ENCODE assay signal across 10 cellular contexts in the genomic region with DNA sequence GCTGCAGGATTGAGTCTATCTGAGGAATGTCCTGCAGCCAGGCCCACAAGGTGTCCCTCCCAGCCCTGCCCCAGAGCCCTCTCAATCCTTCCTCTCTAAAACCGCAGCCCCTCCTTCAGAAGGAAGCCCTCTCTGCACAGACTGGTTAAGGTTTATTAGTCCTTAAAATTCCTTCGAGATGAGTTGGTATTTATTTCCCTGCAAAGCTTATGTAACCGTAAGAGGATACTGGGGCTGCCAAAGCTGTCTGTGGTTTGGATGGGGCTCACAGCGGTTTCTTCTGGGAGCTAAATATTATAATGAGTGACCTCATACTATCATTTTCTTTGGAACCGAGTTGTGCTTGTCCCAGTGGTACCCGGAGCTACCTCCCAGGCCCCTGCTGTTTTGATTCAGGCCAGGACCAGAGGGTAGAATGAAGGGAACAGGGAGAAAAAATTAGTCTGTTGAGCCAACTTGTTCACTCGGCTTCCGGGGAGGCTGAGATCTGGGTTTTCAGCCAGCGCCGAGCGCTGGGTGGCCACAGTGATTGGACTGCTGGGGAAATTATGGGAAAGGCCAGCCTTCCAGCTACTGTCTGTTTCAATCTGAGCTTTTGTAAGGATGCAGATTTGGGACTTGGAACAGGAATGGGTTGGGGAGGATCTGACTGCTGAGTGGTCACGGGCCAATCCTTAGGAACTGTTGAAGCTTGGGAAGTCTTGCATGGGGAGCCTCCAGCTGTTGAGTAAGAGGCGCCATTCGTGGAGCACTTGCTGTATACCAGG.
DNase-seq lines count a peak whose midpoint lies in the region; ATAC-seq and TF ChIP-seq lines count a peak whose summit lies in the region.
"Had no signal": no experiment of that assay in that cellular context is flagged by ENCODE, and none has a peak within 500 bp of the region (broad histone marks: within the 10 kb centered on the region; RNA-seq: fewer than 3 reads in every experiment).

No MANE protein-coding gene starts in this region.

- CTCF ChIA-PET in HCT116 (lab: Charles Lee) = no interaction called here

- DNase-seq in HCT116 (ENCODE audit: low read depth, low spot score) = peak; percentile 66
- DNase-seq in amniotic epithelial cell (ENCODE audit: low read depth) = peak; percentile 96
- DNase-seq in iris pigment epithelial cell (ENCODE audit: low read depth) = peak; percentile 98
- DNase-seq in COR-L47 (lab: John Stamatoyannopoulos, UW) = no peak
- DNase-seq in activated CD4-positive, alpha-beta T cell treated with anti-CD3 and anti-CD28 coated beads, Interleukin-2, amount 50 U/mL, for 48 hours = no peak
- DNase-seq in KG1 (lab: John Stamatoyannopoulos, UW) = no peak
- DNase-seq: OCI-M1 had no signal

- BruUV-seq in HCT116 (replicated peaks; lab: Mats Ljungman, UMichigan) = no TSS peak

- POLR2A ChIA-PET in HCT116 (lab: Charles Lee) = no interaction called here

- ATAC-seq in HCT116 (peak; percentile 93), GM21737 (IDR thresholded peaks at IDR 0.05; ENCODE audit: unreplicated experiment) (no peak)

- no peaks in the 10 kb centered on the region for H3K79me2 ChIP-seq in HCT116 (ENCODE audit: insufficient read depth, low read length)

- H3K4me2 ChIP-seq in HCT116 (ENCODE audit: low read length) = peak overlapping the region; percentile 53

- H3K27ac ChIP-seq in HCT116 (ENCODE audit: low read depth, low read length) (no peak overlapping the region), stomach smooth muscle (ENCODE audit: low read length) (peak overlapping the region; percentile 24)
- H3K27ac ChIP-seq: cardiac muscle cell had no signal

- intact Hi-C loops in HCT116 (cut with micrococcal nuclease) = no loop called here

- H3K36me3 ChIP-seq in HCT116 (ENCODE audit: control insufficient read depth in 1 of 2, insufficient read depth in 2 of 2, low read length in 2 of 2) (no peaks in the 10 kb centered on the region), stomach smooth muscle (ENCODE audit: control insufficient read depth in 2 of 2, insufficient read depth in 2 of 2, low read length in 2 of 2) (no peaks in the 10 kb centered on the region)
- H3K36me3 ChIP-seq: cardiac muscle cell had no signal

- H3K9ac ChIP-seq in HCT116 (ENCODE audit: low read length) (no peak overlapping the region), stomach smooth muscle (ENCODE audit: low read length in 2 of 2) (no peak overlapping the region)

- TF ChIP-seq POLR2A in HCT116 (IDR thresholded peaks at IDR 0.05; ENCODE audit: borderline replicate concordance, extremely low read depth, insufficient read depth, insufficient read length) = no peak

- no peaks in the 10 kb centered on the region for H3K9me2 ChIP-seq in HCT116 (ENCODE audit: insufficient read depth)

- H3K9me3 ChIP-seq in HCT116 (ENCODE audit: control insufficient read depth in 1 of 2, insufficient read depth in 1 of 2, low read depth in 1 of 2, low read length in 2 of 2) (no peaks in the 10 kb centered on the region), stomach smooth muscle (ENCODE audit: control insufficient read depth in 2 of 2, low read length in 2 of 2) (no peaks in the 10 kb centered on the region)

- no peak for TF ChIP-seq CTCF in HCT116 (IDR thresholded peaks at IDR 0.05 in 2 of 3, conservative IDR thresholded peaks at IDR 0.05 in 1 of 3; ENCODE audit: borderline replicate concordance in 1 of 3, insufficient read depth in 1 of 3, low read depth in 2 of 3, low read length in 2 of 3)

- RAD21 ChIA-PET in HCT116 (lab: Charles Lee; ENCODE audit: low non-redundant PET in 1 of 2, low total read pairs in 2 of 2, uncharacterized antibody in 2 of 2, unreplicated experiment in 2 of 2) = no interaction called here

- H4K20me1 ChIP-seq in HCT116 (ENCODE audit: insufficient read depth) = no peaks in the 10 kb centered on the region

- TF ChIP-seq RAD21 in HCT116 (IDR thresholded peaks at IDR 0.05; ENCODE audit: low read depth) = peak; percentile 43; the same call in 1 of the 2 replicates

- H3K4me3 ChIP-seq in HCT116 (replicated peaks in 1 of 2; ENCODE audit: low read depth in 1 of 2, low read length in 2 of 2) = 0 out of 4 replicates have a peak overlapping the region, but pooled peaks of 1 of the 2 experiments have one; percentile 15
- peak overlapping the region; percentile 21 to 54 for H3K4me3 ChIP-seq in stomach smooth muscle (ENCODE audit: low read length in 2 of 2)
- H3K4me3 ChIP-seq: cardiac muscle cell had no signal

- H3K27me3 ChIP-seq in HCT116 (ENCODE audit: insufficient read depth, low read length) (no peaks in the 10 kb centered on the region), stomach smooth muscle (ENCODE audit: control insufficient read depth in 1 of 2, insufficient read depth in 2 of 2, low read length in 2 of 2) (no peaks in the 10 kb centered on the region)
- H3K27me3 ChIP-seq: cardiac muscle cell had no signal

- no peak overlapping the region for H2AFZ ChIP-seq in HCT116 (ENCODE audit: low read depth, low read length, poor library complexity, severe bottlenecking)

- H3K4me1 ChIP-seq in HCT116 (ENCODE audit: control insufficient read depth in 1 of 2, insufficient read depth in 2 of 2, low read length in 2 of 2) (peaks cover 15 to 24% of the 10 kb centered on the region in 2 experiments), stomach smooth muscle (ENCODE audit: control insufficient read depth, insufficient read depth, low read length) (peaks cover 14% of the 10 kb centered on the region)

TF ChIP-seq in HCT116, 20 proteins besides CTCF, POLR2A, EP300 and RAD21:
- TF ChIP-seq SP1 (IDR thresholded peaks at IDR 0.05; ENCODE audit: low read depth) (peak; percentile 55; the same call in 1 of the 2 replicates), EZH2phosphoT487 (IDR thresholded peaks at IDR 0.05; ENCODE audit: borderline replicate concordance) (no peak), JUND (IDR thresholded peaks at IDR 0.05) (peak; percentile 75), YY1 (IDR thresholded peaks at IDR 0.05; ENCODE audit: extremely low read depth, insufficient replicate concordance, low read depth, low read length) (no peak), CBX3 (IDR thresholded peaks at IDR 0.05; ENCODE audit: low read depth) (peak; percentile 73), TCF7L2 (IDR thresholded peaks at IDR 0.05; ENCODE audit: borderline replicate concordance, extremely low read depth, insufficient read depth, insufficient read length) (peak; percentile 35), ZNF274 (IDR thresholded peaks at IDR 0.05; ENCODE audit: low read depth, low read length) (no peak), POLR2AphosphoS5 (IDR thresholded peaks at IDR 0.05; ENCODE audit: low read depth, low read length) (peak; percentile 44; the same call in 1 of the 2 replicates), SRF (IDR thresholded peaks at IDR 0.05; ENCODE audit: low read depth) (0 out of 2 replicates have a peak, but pooled peaks have one; percentile 21), CEBPB (IDR thresholded peaks at IDR 0.05; ENCODE audit: low read depth) (peak; percentile 75), FOSL1 (IDR thresholded peaks at IDR 0.05; ENCODE audit: low read depth) (peak; percentile 77)
- TF ChIP-seq, protein P1, sequence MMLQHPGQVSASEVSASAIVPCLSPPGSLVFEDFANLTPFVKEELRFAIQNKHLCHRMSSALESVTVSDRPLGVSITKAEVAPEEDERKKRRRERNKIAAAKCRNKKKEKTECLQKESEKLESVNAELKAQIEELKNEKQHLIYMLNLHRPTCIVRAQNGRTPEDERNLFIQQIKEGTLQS (IDR thresholded peaks at IDR 0.05) = no peak
- TF ChIP-seq, protein P2, sequence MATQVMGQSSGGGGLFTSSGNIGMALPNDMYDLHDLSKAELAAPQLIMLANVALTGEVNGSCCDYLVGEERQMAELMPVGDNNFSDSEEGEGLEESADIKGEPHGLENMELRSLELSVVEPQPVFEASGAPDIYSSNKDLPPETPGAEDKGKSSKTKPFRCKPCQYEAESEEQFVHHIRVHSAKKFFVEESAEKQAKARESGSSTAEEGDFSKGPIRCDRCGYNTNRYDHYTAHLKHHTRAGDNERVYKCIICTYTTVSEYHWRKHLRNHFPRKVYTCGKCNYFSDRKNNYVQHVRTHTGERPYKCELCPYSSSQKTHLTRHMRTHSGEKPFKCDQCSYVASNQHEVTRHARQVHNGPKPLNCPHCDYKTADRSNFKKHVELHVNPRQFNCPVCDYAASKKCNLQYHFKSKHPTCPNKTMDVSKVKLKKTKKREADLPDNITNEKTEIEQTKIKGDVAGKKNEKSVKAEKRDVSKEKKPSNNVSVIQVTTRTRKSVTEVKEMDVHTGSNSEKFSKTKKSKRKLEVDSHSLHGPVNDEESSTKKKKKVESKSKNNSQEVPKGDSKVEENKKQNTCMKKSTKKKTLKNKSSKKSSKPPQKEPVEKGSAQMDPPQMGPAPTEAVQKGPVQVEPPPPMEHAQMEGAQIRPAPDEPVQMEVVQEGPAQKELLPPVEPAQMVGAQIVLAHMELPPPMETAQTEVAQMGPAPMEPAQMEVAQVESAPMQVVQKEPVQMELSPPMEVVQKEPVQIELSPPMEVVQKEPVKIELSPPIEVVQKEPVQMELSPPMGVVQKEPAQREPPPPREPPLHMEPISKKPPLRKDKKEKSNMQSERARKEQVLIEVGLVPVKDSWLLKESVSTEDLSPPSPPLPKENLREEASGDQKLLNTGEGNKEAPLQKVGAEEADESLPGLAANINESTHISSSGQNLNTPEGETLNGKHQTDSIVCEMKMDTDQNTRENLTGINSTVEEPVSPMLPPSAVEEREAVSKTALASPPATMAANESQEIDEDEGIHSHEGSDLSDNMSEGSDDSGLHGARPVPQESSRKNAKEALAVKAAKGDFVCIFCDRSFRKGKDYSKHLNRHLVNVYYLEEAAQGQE (IDR thresholded peaks at IDR 0.05; ENCODE audit: low read depth) = no peak
- TF ChIP-seq, protein P3, sequence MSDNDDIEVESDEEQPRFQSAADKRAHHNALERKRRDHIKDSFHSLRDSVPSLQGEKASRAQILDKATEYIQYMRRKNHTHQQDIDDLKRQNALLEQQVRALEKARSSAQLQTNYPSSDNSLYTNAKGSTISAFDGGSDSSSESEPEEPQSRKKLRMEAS (IDR thresholded peaks at IDR 0.05) = no peak

Comparison
In these comparisons a context has a peak if more than half of its experiments do, and no peak if none do; other contexts are left out.
1. DNase-seq: peak in HCT116 (single experiment), amniotic epithelial cell (single experiment) and iris pigment epithelial cell (single experiment); none in COR-L47 (single experiment), activated CD4-positive, alpha-beta T cell treated with anti-CD3 and anti-CD28 coated beads, Interleukin-2, amount 50 U/mL, for 48 hours (0 of 2) and KG1 (single experiment).